Comparison of ENCODE assay signal across 8 cellular contexts in the genomic region with DNA sequence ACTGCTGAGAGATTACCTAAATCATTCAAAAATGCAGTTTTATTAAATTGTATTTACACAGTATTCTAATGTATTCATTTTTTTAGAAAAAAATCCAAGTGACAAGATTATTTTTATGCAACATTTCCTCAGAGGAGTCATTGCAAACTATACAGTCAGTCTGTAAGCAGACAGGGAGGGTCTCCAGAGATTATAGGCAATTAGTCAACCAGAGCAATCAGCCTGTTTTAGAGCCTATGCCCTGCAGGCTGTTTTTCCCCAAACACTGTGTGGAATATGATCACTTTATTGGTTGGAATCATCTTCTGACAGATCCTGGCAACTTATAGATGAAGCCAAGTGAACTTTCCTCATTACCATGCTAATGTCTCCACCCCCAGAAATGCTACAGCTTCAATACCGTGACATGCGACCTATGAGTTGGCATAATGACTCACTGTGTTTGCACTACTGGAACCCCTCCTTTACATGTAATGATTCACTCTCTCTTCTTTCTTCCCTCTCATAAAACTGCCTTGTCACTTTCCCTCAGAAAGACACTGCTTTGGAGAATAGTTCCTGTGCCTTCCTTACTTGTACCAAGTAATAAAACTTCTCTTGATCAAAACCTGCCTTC.
DNase-seq lines count a peak whose midpoint lies in the region; ATAC-seq and TF ChIP-seq lines count a peak whose summit lies in the region.

No MANE protein-coding gene starts in this region.

- H3K9ac ChIP-seq in GM23248, result peak overlapping the region; percentile 60
- H3K9ac ChIP-seq in PC-3 (ENCODE audit: low read length), result peak overlapping the region; percentile 47

- CTCF ChIA-PET in PC-3 (lab: Charles Lee), result interaction anchor here (1.1 kb wide), 1 partner anchor 120 kb away, joined by 3 read pairs; no protein-coding TSS in a partner anchor

- POLR2A ChIA-PET in PC-3 (lab: Charles Lee; ENCODE audit: unreplicated experiment), result interaction anchor here (0.7 kb wide), 1 partner anchor 672 kb away, joined by 6 read pairs; no protein-coding TSS in a partner anchor

- no peaks in the 10 kb centered on the region for H3F3A ChIP-seq in GM23248 (ENCODE audit: insufficient read depth)
- H3F3A ChIP-seq in PC-3 (ENCODE audit: low read length, unreplicated experiment), result no peaks in the 10 kb centered on the region

- peak; percentile 99 for ATAC-seq in PC-3
- ATAC-seq in HG02763 (IDR thresholded peaks at IDR 0.05; ENCODE audit: unreplicated experiment), result no peak
- no peak for ATAC-seq in heart right ventricle
- no peak for ATAC-seq in HG03442 (IDR thresholded peaks at IDR 0.05; ENCODE audit: unreplicated experiment)

- H3K27ac ChIP-seq in GM23248, result peak overlapping the region; percentile 75
- H3K27ac ChIP-seq in PC-3 (ENCODE audit: low read length), result peak overlapping the region; percentile 89
- H3K27ac ChIP-seq in heart right ventricle, result no peak overlapping the region

- H3K27me3 ChIP-seq in GM23248 (replicated peaks; ENCODE audit: insufficient read depth) (no peaks in the 10 kb centered on the region), PC-3 (ENCODE audit: low read length) (no peaks in the 10 kb centered on the region), heart right ventricle (no peaks in the 10 kb centered on the region)

- peak overlapping the region; percentile 79 for H3K4me2 ChIP-seq in GM23248 (ENCODE audit: unreplicated experiment)
- H3K4me2 ChIP-seq in PC-3 (ENCODE audit: low read length), result peak overlapping the region; percentile 64; the same call in 1 of the 2 replicates

- H3K4me3 ChIP-seq in GM23248 (no peak overlapping the region), PC-3 (ENCODE audit: low read length) (no peak overlapping the region), epithelial cell of esophagus (ENCODE audit: low read length) (no peak overlapping the region), heart right ventricle (no peak overlapping the region)

- no TSS peak for BruUV-seq in PC-3 (replicated peaks; lab: Mats Ljungman, UMichigan)

- H3K9me3 ChIP-seq in GM23248 (ENCODE audit: low read depth), result no peaks in the 10 kb centered on the region
- H3K9me3 ChIP-seq in PC-3 (ENCODE audit: low read length), result no peaks in the 10 kb centered on the region
- H3K9me3 ChIP-seq in heart right ventricle, result no peaks in the 10 kb centered on the region

- H3K36me3 ChIP-seq in GM23248 (ENCODE audit: low read depth) (no peaks in the 10 kb centered on the region), PC-3 (ENCODE audit: low read depth, low read length) (no peaks in the 10 kb centered on the region), heart right ventricle (no peaks in the 10 kb centered on the region)

- H2AFZ ChIP-seq in GM23248 (peak overlapping the region; percentile 63), PC-3 (ENCODE audit: low read length) (peak overlapping the region; percentile 57; the same call in 1 of the 2 replicates)

- H3K79me2 ChIP-seq in GM23248 (ENCODE audit: insufficient read depth) (no peaks in the 10 kb centered on the region), PC-3 (ENCODE audit: low read length) (no peaks in the 10 kb centered on the region)

- peaks cover 11% of the 10 kb centered on the region for H3K4me1 ChIP-seq in GM23248 (ENCODE audit: insufficient read depth)
- H3K4me1 ChIP-seq in PC-3 (ENCODE audit: insufficient read depth, low read length), result peaks cover 7% of the 10 kb centered on the region
- H3K4me1 ChIP-seq in heart right ventricle, result no peaks in the 10 kb centered on the region

- DNase-seq in GM23248, result peak; percentile 96
- peak; percentile 93 for DNase-seq in PC-3
- peak; percentile 93 for DNase-seq in epithelial cell of esophagus (ENCODE audit: low read depth)
- DNase-seq in renal cortical epithelial cell (ENCODE audit: low read depth), result peak; percentile 84
- DNase-seq in NCI-H2227 treated with DMSO at 0.1 percent for 48 hours (lab: John Stamatoyannopoulos, UW), result no peak
- DNase-seq in heart right ventricle, result no peak

- WGBS in GM23248 (ENCODE audit: low coverage in 1 of 2, low lambda C conversion rate in 2 of 2, missing lambda C conversion rate in 2 of 2), 2 experiments, result 2 to 5% methylated on average over 2 of the region's 2 CpGs
- WGBS in heart right ventricle, 2 donors, result 59 to 62% methylated on average over 2 of the region's 2 CpGs

- TF ChIP-seq CTCF in PC-3 (conservative IDR thresholded peaks at IDR 0.05; ENCODE audit: low read depth, low read length), result no peak
- no peak for TF ChIP-seq CTCF in epithelial cell of esophagus (IDR thresholded peaks at IDR 0.05; ENCODE audit: insufficient read depth, low read depth, low read length, missing control alignments)
- TF ChIP-seq CTCF in heart right ventricle (IDR thresholded peaks at IDR 0.05), result no peak

- intact Hi-C loops in PC-3 (cut with micrococcal nuclease) (no loop called here), heart right ventricle (cut with DNase I) (no loop called here)

- H3K9me2 ChIP-seq in GM23248 (ENCODE audit: insufficient read depth) (no peaks in the 10 kb centered on the region), PC-3 (replicated peaks; ENCODE audit: low read length) (no peaks in the 10 kb centered on the region)

- in situ Hi-C loops in GM23248 (cut with MboI), result no loop called here

- H4K20me1 ChIP-seq in GM23248 (ENCODE audit: insufficient read depth) (no peaks in the 10 kb centered on the region), PC-3 (ENCODE audit: low read length) (no peaks in the 10 kb centered on the region)

Comparison
In these comparisons a context has a peak if more than half of its experiments do, and no peak if none do; other contexts are left out.
1. DNase-seq: peak in GM23248 (single experiment), PC-3 (single experiment), epithelial cell of esophagus (single experiment) and renal cortical epithelial cell (single experiment); none in NCI-H2227 treated with DMSO at 0.1 percent for 48 hours (single experiment) and heart right ventricle (0 of 2).
2. H3K27ac ChIP-seq: peak in GM23248 (single experiment) and PC-3 (single experiment); none in heart right ventricle (0 of 10).